8 cellular contexts compared by ENCODE assay signal in the genomic region with DNA sequence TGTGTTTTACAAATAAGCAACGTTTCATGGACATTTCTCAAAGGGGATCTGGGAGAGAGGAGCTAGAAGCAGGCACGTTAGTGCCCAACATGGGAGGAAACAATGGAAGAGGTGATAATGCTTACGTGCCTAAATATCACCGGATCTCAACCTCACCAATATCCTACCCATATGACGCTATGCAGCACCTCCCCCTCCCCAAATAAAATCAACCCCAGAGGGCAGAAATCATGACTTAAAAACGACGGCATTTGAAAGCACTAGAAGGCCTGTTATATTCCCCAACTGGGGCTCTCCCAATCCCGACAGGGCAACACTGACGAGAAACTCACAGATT. TPM values are rescaled to one million over a fixed set of nuclear protein-coding genes. Genes with fewer than 3 reads are reported as not detected.
A peak's percentile ranks its signal among the peaks of the same experiment; 100 is the strongest.
DNase-seq lines count a peak whose midpoint lies in the region; ATAC-seq lines count a peak whose summit lies in the region.

No MANE protein-coding gene starts in this region.

- H3K27me3 ChIP-seq in HUES6 (ENCODE audit: control insufficient read depth, insufficient read depth, low read length), result no peaks in the 10 kb centered on the region

- peak overlapping the region; percentile 98 for H3K9ac ChIP-seq in HUES6 (ENCODE audit: low read length)

- CTCF ChIA-PET in activated naive CD4-positive, alpha-beta T cell treated with anti-CD3 and anti-CD28 coated beads, Interleukin-2, amount 10 ng/mL, durations not matched to agents 7 days and 5 days (lab: Charles Lee), result interaction anchor here (1.1 to 2.7 kb wide), 4 partner anchors 8 to 89 kb away, joined by 3 to 16 read pairs (median 4); no protein-coding TSS in a partner anchor

- H3K27me3 Mint-ChIP-seq in activated naive CD4-positive, alpha-beta T cell treated with anti-CD3 and anti-CD28 coated beads, Interleukin-2, amount 10 ng/mL, durations not matched to agents 7 days and 5 days, result no peaks in the 10 kb centered on the region

- no peak for ATAC-seq in HG03097 (IDR thresholded peaks at IDR 0.05; ENCODE audit: low FRiP score, unreplicated experiment)
- ATAC-seq in HG03469 (IDR thresholded peaks at IDR 0.05; ENCODE audit: unreplicated experiment), result no peak

- H3K4me3 Mint-ChIP-seq in activated naive CD4-positive, alpha-beta T cell treated with anti-CD3 and anti-CD28 coated beads, Interleukin-2, amount 10 ng/mL, durations not matched to agents 7 days and 5 days, result peak overlapping the region; percentile 95

- peaks cover 7% of the 10 kb centered on the region for H3K36me3 ChIP-seq in HUES6 (ENCODE audit: control insufficient read depth, insufficient read depth, low read length)

- peaks cover 15% of the 10 kb centered on the region for H3K36me3 Mint-ChIP-seq in activated naive CD4-positive, alpha-beta T cell treated with anti-CD3 and anti-CD28 coated beads, Interleukin-2, amount 10 ng/mL, durations not matched to agents 7 days and 5 days

- H3K4me3 ChIP-seq in HUES6 (ENCODE audit: low read depth, low read length), result peak overlapping the region; percentile 95

- H3K9me3 ChIP-seq in HUES6 (ENCODE audit: control insufficient read depth, insufficient read depth, low read depth, low read length), result no peaks in the 10 kb centered on the region

- H3K4me1 ChIP-seq in HUES6 (ENCODE audit: control insufficient read depth, insufficient read depth, low read length), result peaks cover 13% of the 10 kb centered on the region; the same call in 1 of the 2 replicates

- H3K4me1 Mint-ChIP-seq in activated naive CD4-positive, alpha-beta T cell treated with anti-CD3 and anti-CD28 coated beads, Interleukin-2, amount 10 ng/mL, durations not matched to agents 7 days and 5 days, result peaks cover 39% of the 10 kb centered on the region

- H3K27ac Mint-ChIP-seq in activated naive CD4-positive, alpha-beta T cell treated with anti-CD3 and anti-CD28 coated beads, Interleukin-2, amount 10 ng/mL, durations not matched to agents 7 days and 5 days, result peak overlapping the region; percentile 96

- H3K27ac ChIP-seq in HUES6 (ENCODE audit: low read depth, low read length) (peak overlapping the region; percentile 86), angular gyrus (ENCODE audit: low read depth, low read length) (peak overlapping the region; percentile 46), temporal lobe (ENCODE audit: low read depth, low read length) (peak overlapping the region; percentile 23)

- H3K9me3 Mint-ChIP-seq in activated naive CD4-positive, alpha-beta T cell treated with anti-CD3 and anti-CD28 coated beads, Interleukin-2, amount 10 ng/mL, durations not matched to agents 7 days and 5 days, result no peaks in the 10 kb centered on the region

- DNase-seq in activated naive CD4-positive, alpha-beta T cell treated with anti-CD3 and anti-CD28 coated beads, Interleukin-2, amount 10 ng/mL, durations not matched to agents 7 days and 5 days, result no peak
- DNase-seq in activated naive CD4-positive, alpha-beta T cell treated with Interleukin-2 at 50 U/mL for 16 hours, result no peak
- peak; percentile 39 for DNase-seq in kidney tubule cell (ENCODE audit: low spot score)

RNA-seq across cellular contexts. Expression of a gene that starts 0.4 kb away (rescaled TPM):
- total RNA-seq in temporal lobe, result 70.1 TPM

Comparison
In these comparisons a context has a peak if more than half of its experiments do, and no peak if none do; other contexts are left out.
1. H3K27ac ChIP-seq: peak in every context shown above with its lines; median percentile 86 in HUES6; 46 in angular gyrus; 23 in temporal lobe.